11 cellular contexts compared by ENCODE assay signal in genomic region chr9:27352457-27353188, GRCh38. TPM values are rescaled to one million over a fixed set of nuclear protein-coding genes. Genes with fewer than 3 reads are reported as not detected.
DNase-seq lines count a peak whose midpoint lies in the region; ATAC-seq and TF ChIP-seq lines count a peak whose summit lies in the region.
"Had no signal": no experiment of that assay in that cellular context is flagged by ENCODE, and none has a peak within 500 bp of the region (broad histone marks: within the 10 kb centered on the region; RNA-seq: fewer than 3 reads in every experiment).

No MANE protein-coding gene starts in this region.

- H4K5ac ChIP-seq in mesendoderm (ENCODE audit: low read length), result no peak overlapping the region

- POLR2A ChIA-PET in activated CD4-positive, alpha-beta T cell treated with anti-CD3 and anti-CD28 coated beads, Interleukin-2, amount 10 ng/mL, durations not matched to agents 7 days and 5 days (lab: Charles Lee), result no interaction called here

- H3K4me3 ChIP-seq in endodermal cell (ENCODE audit: low read length), result no peak overlapping the region
- no peak overlapping the region for H3K4me3 ChIP-seq in subcutaneous abdominal adipose tissue (ENCODE audit: low read depth in 1 of 5, low read length in 5 of 5)
- H3K4me3 ChIP-seq in mesendoderm (ENCODE audit: low read length), result no peak overlapping the region

- H3K18ac ChIP-seq in mesendoderm (ENCODE audit: low read length), result no peak overlapping the region

- no peak overlapping the region for H2BK120ac ChIP-seq in mesendoderm (ENCODE audit: low read depth, low read length)

- no peak overlapping the region for H3K23ac ChIP-seq in mesendoderm (ENCODE audit: low read length)

- CTCF ChIA-PET in activated CD4-positive, alpha-beta T cell treated with anti-CD3 and anti-CD28 coated beads, Interleukin-2, amount 10 ng/mL, durations not matched to agents 7 days and 5 days (lab: Charles Lee), result interaction anchor here (0.7 kb wide), 1 partner anchor 127 kb away, joined by 4 read pairs; no protein-coding TSS in a partner anchor

- no peak overlapping the region for H3K56ac ChIP-seq in mesendoderm (ENCODE audit: low read length)

- peak overlapping the region; percentile 6 for H3K27ac Mint-ChIP-seq in activated CD4-positive, alpha-beta T cell treated with anti-CD3 and anti-CD28 coated beads, Interleukin-2, amount 10 ng/mL, durations not matched to agents 7 days and 5 days
- H3K27ac Mint-ChIP-seq in endodermal cell, result no peak overlapping the region

- DNase-seq in activated CD4-positive, alpha-beta T cell treated with anti-CD3 and anti-CD28 coated beads, Interleukin-2, amount 10 ng/mL, durations not matched to agents 7 days and 5 days, result peak; percentile 18
- DNase-seq in activated CD4-positive, alpha-beta T cell treated with anti-CD3 and anti-CD28 coated beads, Interleukin-2, amount 50 U/mL, for 1 hour, result no peak
- DNase-seq in endodermal cell (peak; percentile 18), foreskin melanocyte (no peak), mesendoderm (no peak)
- no peak for DNase-seq in stimulated activated naive CD4-positive, alpha-beta T cell (lab: John Stamatoyannopoulos, UW)
- DNase-seq: ACHN had no signal

- no peak overlapping the region for H3K4ac ChIP-seq in mesendoderm (ENCODE audit: low read depth, low read length)

- H3K27ac ChIP-seq in endodermal cell (ENCODE audit: low read depth, low read length) (no peak overlapping the region), subcutaneous abdominal adipose tissue (ENCODE audit: low read depth, low read length) (peak overlapping the region; percentile 29), mesendoderm (ENCODE audit: low read depth, low read length) (no peak overlapping the region)

- no peak overlapping the region for H3K9ac ChIP-seq in endodermal cell (ENCODE audit: extremely low read depth, low read length, poor library complexity, severe bottlenecking)
- no peak overlapping the region for H3K9ac ChIP-seq in subcutaneous abdominal adipose tissue (ENCODE audit: low read length in 5 of 5)
- H3K9ac ChIP-seq in mesendoderm (ENCODE audit: low read length), result no peak overlapping the region

- peaks cover 2% of the 10 kb centered on the region for H3K36me3 Mint-ChIP-seq in activated CD4-positive, alpha-beta T cell treated with anti-CD3 and anti-CD28 coated beads, Interleukin-2, amount 10 ng/mL, durations not matched to agents 7 days and 5 days (ENCODE audit: low read depth)
- H3K36me3 Mint-ChIP-seq in endodermal cell (ENCODE audit: low read depth), result no peaks in the 10 kb centered on the region

- 90 to 92% methylated on average over 5 to 6 of the region's 6 CpGs for WGBS in endodermal cell (ENCODE audit: insufficient coverage in 1 of 2, insufficient read length in 1 of 2), 2 experiments
- WGBS in mesendoderm (ENCODE audit: extremely low coverage, insufficient coverage, low lambda C conversion rate), result no CpG with 5 or more reads among the region's 6 CpGs

- H3K4me3 Mint-ChIP-seq in activated CD4-positive, alpha-beta T cell treated with anti-CD3 and anti-CD28 coated beads, Interleukin-2, amount 10 ng/mL, durations not matched to agents 7 days and 5 days, result no peak overlapping the region
- no peak overlapping the region for H3K4me3 Mint-ChIP-seq in endodermal cell

- H3K4me1 Mint-ChIP-seq in activated CD4-positive, alpha-beta T cell treated with anti-CD3 and anti-CD28 coated beads, Interleukin-2, amount 10 ng/mL, durations not matched to agents 7 days and 5 days, result peaks cover 45% of the 10 kb centered on the region
- H3K4me1 Mint-ChIP-seq in endodermal cell, result peaks cover 35% of the 10 kb centered on the region

- no peaks in the 10 kb centered on the region for H3K79me1 ChIP-seq in mesendoderm (ENCODE audit: low read length)

- no peak overlapping the region for H2BK15ac ChIP-seq in mesendoderm (replicated peaks; ENCODE audit: low read depth)

- H3K27me3 Mint-ChIP-seq in activated CD4-positive, alpha-beta T cell treated with anti-CD3 and anti-CD28 coated beads, Interleukin-2, amount 10 ng/mL, durations not matched to agents 7 days and 5 days, result no peaks in the 10 kb centered on the region
- H3K27me3 Mint-ChIP-seq in endodermal cell (ENCODE audit: insufficient read depth), result peaks cover 67% of the 10 kb centered on the region

- no peaks in the 10 kb centered on the region for H3K79me2 ChIP-seq in mesendoderm (ENCODE audit: control insufficient read depth, insufficient read depth, low read length)

- H2AK5ac ChIP-seq in mesendoderm (ENCODE audit: low read length), result no peak overlapping the region

- no peak overlapping the region for H2BK5ac ChIP-seq in mesendoderm (ENCODE audit: low read length)

- H3K36me3 ChIP-seq in endodermal cell (ENCODE audit: control insufficient read depth, insufficient read depth, low read length), result no peaks in the 10 kb centered on the region
- H3K36me3 ChIP-seq in subcutaneous abdominal adipose tissue (ENCODE audit: control insufficient read depth in 5 of 5, insufficient read depth in 5 of 5, low read length in 5 of 5), result peaks cover 0 to 3% (median 0%) of the 10 kb centered on the region in 5 donors
- no peaks in the 10 kb centered on the region for H3K36me3 ChIP-seq in mesendoderm (ENCODE audit: control insufficient read depth, insufficient read depth, low read length)

- H3K4me1 ChIP-seq in endodermal cell (ENCODE audit: control insufficient read depth, insufficient read depth, low read length) (peaks cover 8% of the 10 kb centered on the region), subcutaneous abdominal adipose tissue (ENCODE audit: control insufficient read depth in 5 of 5, insufficient read depth in 5 of 5, low read length in 5 of 5) (peaks cover 6 to 28% (median 18%) of the 10 kb centered on the region in 5 donors), mesendoderm (ENCODE audit: control insufficient read depth, low read depth, low read length) (peaks cover 6% of the 10 kb centered on the region)

- H3K4me2 ChIP-seq in mesendoderm (ENCODE audit: low read length), result no peak overlapping the region

- H3K9me3 Mint-ChIP-seq in activated CD4-positive, alpha-beta T cell treated with anti-CD3 and anti-CD28 coated beads, Interleukin-2, amount 10 ng/mL, durations not matched to agents 7 days and 5 days, result no peaks in the 10 kb centered on the region
- H3K9me3 Mint-ChIP-seq in endodermal cell, result no peaks in the 10 kb centered on the region

- peak; percentile 28 for ATAC-seq in HG03575 (IDR thresholded peaks at IDR 0.05; ENCODE audit: extremely low read depth, insufficient number of reproducible peaks, low FRiP score, unreplicated experiment)

- H4K8ac ChIP-seq in mesendoderm (ENCODE audit: low read depth, low read length), result no peak overlapping the region

- no peak for TF ChIP-seq CTCF in endodermal cell (conservative IDR thresholded peaks at IDR 0.05)

- H3K9me3 ChIP-seq in endodermal cell (ENCODE audit: control insufficient read depth, low read length) (no peaks in the 10 kb centered on the region), subcutaneous abdominal adipose tissue (ENCODE audit: control insufficient read depth in 5 of 5, low read length in 5 of 5) (peaks cover 0 to 2% (median 0%) of the 10 kb centered on the region in 5 donors)

- H3K27me3 ChIP-seq in endodermal cell (ENCODE audit: control insufficient read depth, insufficient read depth, low read length, poor library complexity, severe bottlenecking) (peaks cover 57% of the 10 kb centered on the region), subcutaneous abdominal adipose tissue (ENCODE audit: control insufficient read depth in 5 of 5, insufficient read depth in 4 of 5, low read length in 5 of 5) (peaks cover 0 to 3% (median 0%) of the 10 kb centered on the region in 5 donors), mesendoderm (ENCODE audit: insufficient read depth, low read length, poor library complexity) (no peaks in the 10 kb centered on the region)

RNA-seq across cellular contexts. Expression of gene EQTN, which starts 55.7 kb away (rescaled TPM):
- not detected for total RNA-seq in activated CD4-positive, alpha-beta T cell treated with anti-CD3 and anti-CD28 coated beads, Interleukin-2, amount 10 ng/mL, durations not matched to agents 7 days and 5 days
- total RNA-seq in endodermal cell, result not detected
- not detected for polyA plus RNA-seq in endodermal cell (2013, experiment 1 of 2)
- 0.50 TPM for polyA plus RNA-seq in endodermal cell (2013, experiment 2 of 2)
- not detected for polyA plus RNA-seq in mesendoderm (2013, experiment 1 of 2)
- polyA plus RNA-seq in mesendoderm (2013, experiment 2 of 2), result not detected
- total RNA-seq: OCI-LY7 had no signal
- polyA plus RNA-seq: adipose tissue had no signal

Comparison
In these comparisons a context has a peak if more than half of its experiments do, and no peak if none do; other contexts are left out.
1. DNase-seq: peak in activated CD4-positive, alpha-beta T cell treated with anti-CD3 and anti-CD28 coated beads, Interleukin-2, amount 10 ng/mL, durations not matched to agents 7 days and 5 days (single experiment) and endodermal cell (single experiment); none in activated CD4-positive, alpha-beta T cell treated with anti-CD3 and anti-CD28 coated beads, Interleukin-2, amount 50 U/mL, for 1 hour (single experiment), stimulated activated naive CD4-positive, alpha-beta T cell (0 of 6), foreskin melanocyte (single experiment) and mesendoderm (single experiment).